In genomic region chrX:1249101-1249887, GRCh38 we compare ENCODE assay signal across 8 cellular contexts. TPM values are rescaled to one million over a fixed set of nuclear protein-coding genes. Genes with fewer than 3 reads are reported as not detected.
DNase-seq lines count a peak whose midpoint lies in the region; ATAC-seq and TF ChIP-seq lines count a peak whose summit lies in the region.

No MANE protein-coding gene starts in this region.

- H3K27me3 Mint-ChIP-seq in H9 (ENCODE audit: low read depth) (peaks cover 1% of the 10 kb centered on the region), progenitor cell of endocrine pancreas (peaks cover 5% of the 10 kb centered on the region)

- H3K9me3 ChIP-seq in H9 (ENCODE audit: control insufficient read depth, low read depth, low read length) (no peaks in the 10 kb centered on the region), gastroesophageal sphincter (no peaks in the 10 kb centered on the region), neutrophil (no peaks in the 10 kb centered on the region)

- no peak overlapping the region for H2BK12ac ChIP-seq in H9 (ENCODE audit: insufficient read length, low read depth, low read length)

- DNase-seq in H9 (peak; percentile 93), NCI-H1105 (lab: John Stamatoyannopoulos, UW) (no peak), progenitor cell of endocrine pancreas (ENCODE audit: low spot score, unreplicated experiment) (no peak)
- peak; percentile 49 to 56 for DNase-seq in activated CD4-positive, alpha-beta T cell treated with anti-CD3 and anti-CD28 coated beads, Interleukin-2, amount 50 U/mL, for 48 hours

- no peak overlapping the region for H2BK5ac ChIP-seq in H9 (ENCODE audit: insufficient read length, low read length)

- H3K4me1 Mint-ChIP-seq in H9, result peaks cover 20 to 24% of the 10 kb centered on the region in 2 experiments
- peaks cover 5% of the 10 kb centered on the region for H3K4me1 Mint-ChIP-seq in progenitor cell of endocrine pancreas (ENCODE audit: low read depth)

- no peak overlapping the region for H2BK20ac ChIP-seq in H9 (ENCODE audit: low read depth, low read length, poor library complexity, severe bottlenecking)

- no peaks in the 10 kb centered on the region for H3K79me2 ChIP-seq in H9 (ENCODE audit: insufficient read depth, low read length)

- ATAC-seq in gastroesophageal sphincter, result peak; percentile 62
- ATAC-seq in GM21528 (IDR thresholded peaks at IDR 0.05; ENCODE audit: low FRiP score, unreplicated experiment), result no peak
- ATAC-seq in HG03565 (IDR thresholded peaks at IDR 0.05; ENCODE audit: unreplicated experiment), result no peak

- H3K79me1 ChIP-seq in H9 (ENCODE audit: insufficient read depth, low read depth, low read length, poor library complexity, severe bottlenecking), result no peaks in the 10 kb centered on the region

- H4K8ac ChIP-seq in H9 (replicated peaks; ENCODE audit: insufficient read length, low read depth, low read length), result no peak overlapping the region

- H3K4me3 ChIP-seq in gastroesophageal sphincter, result peak overlapping the region in 1 of 2 donors; percentile 25
- H3K4me3 ChIP-seq in neutrophil (ENCODE audit: low read depth in 1 of 2, low read length in 1 of 2), result peak overlapping the region; percentile 69 to 72

- no CpG with 5 or more reads among the region's 22 CpGs for WGBS in H9 (ENCODE audit: extremely low coverage, insufficient read length, low lambda C conversion rate)
- WGBS in gastroesophageal sphincter (ENCODE audit: low coverage in 1 of 2), 2 donors, result 0 to 2% methylated on average over 2 to 13 of the region's 22 CpGs

- peaks cover 17 to 28% (median 24%) of the 10 kb centered on the region in 3 experiments for H3K36me3 Mint-ChIP-seq in H9 (ENCODE audit: insufficient read depth in 1 of 3, low read depth in 3 of 3)
- no peaks in the 10 kb centered on the region for H3K36me3 Mint-ChIP-seq in progenitor cell of endocrine pancreas (ENCODE audit: insufficient read depth)

- H3K27ac ChIP-seq in H9 (ENCODE audit: insufficient read length, low read depth, low read length), result peak overlapping the region; percentile 49
- peak overlapping the region in 3 of 4 donors; percentile 35 to 57 (median 38) for H3K27ac ChIP-seq in gastroesophageal sphincter
- peak overlapping the region; percentile 97 for H3K27ac ChIP-seq in neutrophil

- H3K4me2 ChIP-seq in H9 (ENCODE audit: insufficient read depth, insufficient read length, low read length), result peak overlapping the region; percentile 41

- peak overlapping the region; percentile 68 for H3K14ac ChIP-seq in H9 (ENCODE audit: insufficient read depth, low read length)

- no peak overlapping the region for H2AFZ ChIP-seq in H9 (ENCODE audit: low read length)

- H3K27ac Mint-ChIP-seq in H9 (peak overlapping the region; percentile 91 to 98 (median 98)), progenitor cell of endocrine pancreas (no peak overlapping the region)

- H2AK5ac ChIP-seq in H9 (ENCODE audit: insufficient read length, low read length), result no peak overlapping the region

- no peak overlapping the region for H3K56ac ChIP-seq in H9 (ENCODE audit: insufficient read length, low read depth, low read length)

- peak overlapping the region; percentile 58 to 76 for H3K4me3 Mint-ChIP-seq in H9
- no peak overlapping the region for H3K4me3 Mint-ChIP-seq in progenitor cell of endocrine pancreas (ENCODE audit: low read depth)

- H3K9me3 Mint-ChIP-seq in H9 (peaks cover 21 to 25% of the 10 kb centered on the region in 2 experiments), progenitor cell of endocrine pancreas (ENCODE audit: low read depth) (peaks cover 17% of the 10 kb centered on the region)

- no peak for TF ChIP-seq EP300 in gastroesophageal sphincter (IDR thresholded peaks at IDR 0.05)

- H4K20me1 ChIP-seq in H9 (ENCODE audit: control insufficient read depth, insufficient read depth, insufficient read length), result no peaks in the 10 kb centered on the region

- H3K23me2 ChIP-seq in H9 (ENCODE audit: insufficient read length, low read depth, low read length, poor library complexity, severe bottlenecking), result peaks cover 6% of the 10 kb centered on the region

- H3K9ac ChIP-seq in H9 (ENCODE audit: extremely low read depth, insufficient read length, low read length), result peak overlapping the region; percentile 5

- H3K27me3 ChIP-seq in H9 (ENCODE audit: insufficient read depth, low read length), result no peaks in the 10 kb centered on the region
- H3K27me3 ChIP-seq in gastroesophageal sphincter, result peaks cover 23% of the 10 kb centered on the region
- no peaks in the 10 kb centered on the region for H3K27me3 ChIP-seq in neutrophil

- no peak overlapping the region for H4K91ac ChIP-seq in H9 (ENCODE audit: insufficient read length, low read depth, low read length)

- no peak for TF ChIP-seq POLR2A in gastroesophageal sphincter (IDR thresholded peaks at IDR 0.05)

- H3K18ac ChIP-seq in H9 (ENCODE audit: insufficient read length, low read depth, low read length), result peak overlapping the region; percentile 64

- TF ChIP-seq CTCF in H9 (conservative IDR thresholded peaks at IDR 0.05) (no peak), gastroesophageal sphincter (IDR thresholded peaks at IDR 0.05) (no peak), neutrophil (IDR thresholded peaks at IDR 0.05) (peak; percentile 16), progenitor cell of endocrine pancreas (IDR thresholded peaks at IDR 0.05; ENCODE audit: unreplicated experiment) (no peak)

- H3K23ac ChIP-seq in H9 (ENCODE audit: insufficient read length, low read depth, low read length), result no peak overlapping the region

- no peaks in the 10 kb centered on the region for H3K4me1 ChIP-seq in H9 (ENCODE audit: insufficient read depth, low read length)
- H3K4me1 ChIP-seq in gastroesophageal sphincter, result peaks cover 0 to 15% (median 10%) of the 10 kb centered on the region in 3 donors
- H3K4me1 ChIP-seq in neutrophil (ENCODE audit: control insufficient read depth in 1 of 2, insufficient read depth in 1 of 2, low read depth in 1 of 2, low read length in 1 of 2), result peaks cover 40 to 42% of the 10 kb centered on the region in 2 experiments

- H3K36me3 ChIP-seq in gastroesophageal sphincter (no peaks in the 10 kb centered on the region), neutrophil (no peaks in the 10 kb centered on the region)

- H2BK120ac ChIP-seq in H9 (ENCODE audit: low read depth, low read length, poor library complexity, severe bottlenecking), result peak overlapping the region; percentile 11

- H2BK15ac ChIP-seq in H9 (ENCODE audit: low read depth, low read length), result no peak overlapping the region

- H3K4ac ChIP-seq in H9 (ENCODE audit: low read depth, low read length), result no peak overlapping the region

- H3T11ph ChIP-seq in H9 (ENCODE audit: low read length), result no peak overlapping the region

- no peak overlapping the region for H4K5ac ChIP-seq in H9 (ENCODE audit: insufficient read length, low read depth, low read length)

RNA-seq across cellular contexts. Expression of gene CSF2RA, which starts 19.3 kb away (rescaled TPM):
- 4.4 and 4.7 TPM in 2 replicates for total RNA-seq in H9 (2021)
- total RNA-seq in gastroesophageal sphincter, result 10 to 100 TPM in 1 of 4 donors, 1 to 10 TPM in 3; 1.3 to 10.3 (median 7.7) TPM
- total RNA-seq in progenitor cell of endocrine pancreas, result 0.98 and 1.3 TPM in 2 replicates

RNA-seq across cellular contexts. Expression of gene CRLF2, which starts 36.8 kb away (rescaled TPM):
- total RNA-seq in H9 (2021) (not detected in 2 replicates), gastroesophageal sphincter (1 to 10 TPM in 2 of 4 donors, under 1 TPM in 1, not detected in 1; 0.93 to 2.3 (median 2.0) TPM), progenitor cell of endocrine pancreas (0.31 TPM in 1 of 2 replicates, not detected in the other)

Comparison
In these comparisons a context has a peak if more than half of its experiments do, and no peak if none do; other contexts are left out.
1. DNase-seq: peak in H9 (single experiment) and activated CD4-positive, alpha-beta T cell treated with anti-CD3 and anti-CD28 coated beads, Interleukin-2, amount 50 U/mL, for 48 hours (2 of 2); none in NCI-H1105 (single experiment) and progenitor cell of endocrine pancreas (single experiment).
2. H3K27ac ChIP-seq: peak in every context shown above with its lines; median percentile 97 in neutrophil; 49 in H9; 38 in gastroesophageal sphincter.